ENCODE assay signal across 1 cellular context in the genomic region with DNA sequence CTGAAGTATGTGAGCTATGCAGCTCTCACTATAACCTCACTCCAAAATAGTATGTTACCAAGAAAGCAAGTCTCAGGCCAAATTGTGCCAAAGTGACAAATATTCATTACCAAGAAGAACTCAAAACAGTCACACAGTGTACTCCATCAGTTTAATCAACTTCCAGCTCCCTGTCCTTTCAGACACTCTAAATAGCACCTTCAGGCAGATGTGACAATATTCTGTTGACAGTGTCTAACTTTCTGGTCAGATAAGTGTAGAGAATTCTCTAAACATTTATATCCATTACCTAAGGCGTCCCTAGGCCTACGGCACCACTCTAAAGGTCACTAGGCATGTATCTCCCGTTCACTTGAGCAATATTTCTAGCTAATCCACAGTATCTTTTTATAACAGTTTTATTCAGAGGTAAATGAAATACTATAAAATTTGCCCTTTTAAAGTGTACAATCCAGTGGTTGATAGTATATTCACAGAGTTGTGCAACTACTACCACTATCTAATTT.
TF ChIP-seq lines count a peak whose summit lies in the region.

No MANE protein-coding gene starts in this region.

TF ChIP-seq in WTC11, 78 proteins besides CTCF, POLR2A, EP300 and RAD21 (continued from another document):
- TF ChIP-seq, protein P1, sequence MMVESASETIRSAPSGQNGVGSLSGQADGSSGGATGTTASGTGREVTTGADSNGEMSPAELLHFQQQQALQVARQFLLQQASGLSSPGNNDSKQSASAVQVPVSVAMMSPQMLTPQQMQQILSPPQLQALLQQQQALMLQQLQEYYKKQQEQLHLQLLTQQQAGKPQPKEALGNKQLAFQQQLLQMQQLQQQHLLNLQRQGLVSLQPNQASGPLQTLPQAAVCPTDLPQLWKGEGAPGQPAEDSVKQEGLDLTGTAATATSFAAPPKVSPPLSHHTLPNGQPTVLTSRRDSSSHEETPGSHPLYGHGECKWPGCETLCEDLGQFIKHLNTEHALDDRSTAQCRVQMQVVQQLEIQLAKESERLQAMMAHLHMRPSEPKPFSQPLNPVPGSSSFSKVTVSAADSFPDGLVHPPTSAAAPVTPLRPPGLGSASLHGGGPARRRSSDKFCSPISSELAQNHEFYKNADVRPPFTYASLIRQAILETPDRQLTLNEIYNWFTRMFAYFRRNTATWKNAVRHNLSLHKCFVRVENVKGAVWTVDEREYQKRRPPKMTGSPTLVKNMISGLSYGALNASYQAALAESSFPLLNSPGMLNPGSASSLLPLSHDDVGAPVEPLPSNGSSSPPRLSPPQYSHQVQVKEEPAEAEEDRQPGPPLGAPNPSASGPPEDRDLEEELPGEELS (CRISPR knock-in tag; IDR thresholded peaks at IDR 0.05): no peak
- TF ChIP-seq, protein P2, sequence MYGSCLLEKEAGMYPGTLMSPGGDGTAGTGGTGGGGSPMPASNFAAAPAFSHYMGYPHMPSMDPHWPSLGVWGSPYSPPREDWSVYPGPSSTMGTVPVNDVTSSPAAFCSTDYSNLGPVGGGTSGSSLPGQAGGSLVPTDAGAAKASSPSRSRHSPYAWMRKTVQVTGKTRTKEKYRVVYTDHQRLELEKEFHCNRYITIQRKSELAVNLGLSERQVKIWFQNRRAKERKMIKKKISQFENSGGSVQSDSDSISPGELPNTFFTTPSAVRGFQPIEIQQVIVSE (CRISPR knock-in tag; IDR thresholded peaks at IDR 0.05; ENCODE audit: borderline replicate concordance): no peak
TF ChIP-seq in WTC11: peak in this region for 0.
